In genomic region chr17:1422907-1423306, GRCh38 we compare ENCODE assay signal across 11 cellular contexts. TPM values are rescaled to one million over a fixed set of nuclear protein-coding genes. Genes with fewer than 3 reads are reported as not detected.
A peak's percentile ranks its signal among the peaks of the same experiment; 100 is the strongest.
DNase-seq lines count a peak whose midpoint lies in the region; ATAC-seq lines count a peak whose summit lies in the region.
"Had no signal": no experiment of that assay in that cellular context is flagged by ENCODE, and none has a peak within 500 bp of the region (broad histone marks: within the 10 kb centered on the region; RNA-seq: fewer than 3 reads in every experiment).

No MANE protein-coding gene starts in this region.

- no peak overlapping the region for H3K4me3 Mint-ChIP-seq in activated CD4-positive, alpha-beta memory T cell treated with anti-CD3 and anti-CD28 coated beads for 36 hours
- no peak overlapping the region for H3K4me3 Mint-ChIP-seq in activated CD4-positive, alpha-beta memory T cell treated with anti-CD3 and anti-CD28 coated beads, Interleukin-2, amount 10 ng/mL, durations not matched to agents 7 days and 5 days
- H3K4me3 Mint-ChIP-seq: CD4-positive, CD25-positive, alpha-beta regulatory T cell had no signal

- no peaks in the 10 kb centered on the region for H3K27me3 ChIP-seq in adipocyte (replicated peaks; ENCODE audit: control insufficient read depth, insufficient read depth, low read length)
- H3K27me3 ChIP-seq: uterus had no signal

- CTCF ChIA-PET in activated CD4-positive, alpha-beta memory T cell treated with anti-CD3 and anti-CD28 coated beads for 36 hours (lab: Charles Lee): interaction anchor here (0.9 to 2.4 kb wide), 3 partner anchors 11 to 61 kb away, joined by 3 to 9 read pairs (median 4); no protein-coding TSS in a partner anchor
- CTCF ChIA-PET in activated CD4-positive, alpha-beta memory T cell treated with anti-CD3 and anti-CD28 coated beads, Interleukin-2, amount 10 ng/mL, durations not matched to agents 7 days and 5 days (lab: Charles Lee): interaction anchor here (0.6 kb wide), 1 partner anchor 216 kb away, joined by 3 read pairs; no protein-coding TSS in a partner anchor

- H3K36me3 Mint-ChIP-seq in activated CD4-positive, alpha-beta memory T cell treated with anti-CD3 and anti-CD28 coated beads for 36 hours: peaks cover 20% of the 10 kb centered on the region
- H3K36me3 Mint-ChIP-seq in activated CD4-positive, alpha-beta memory T cell treated with anti-CD3 and anti-CD28 coated beads, Interleukin-2, amount 10 ng/mL, durations not matched to agents 7 days and 5 days (ENCODE audit: low read depth): peaks cover 45% of the 10 kb centered on the region

- no peaks in the 10 kb centered on the region for H3K9me3 Mint-ChIP-seq in activated CD4-positive, alpha-beta memory T cell treated with anti-CD3 and anti-CD28 coated beads for 36 hours
- H3K9me3 Mint-ChIP-seq in activated CD4-positive, alpha-beta memory T cell treated with anti-CD3 and anti-CD28 coated beads, Interleukin-2, amount 10 ng/mL, durations not matched to agents 7 days and 5 days: no peaks in the 10 kb centered on the region
- H3K9me3 Mint-ChIP-seq: CD4-positive, CD25-positive, alpha-beta regulatory T cell had no signal

- H3K27me3 Mint-ChIP-seq in activated CD4-positive, alpha-beta memory T cell treated with anti-CD3 and anti-CD28 coated beads for 36 hours: no peaks in the 10 kb centered on the region
- no peaks in the 10 kb centered on the region for H3K27me3 Mint-ChIP-seq in activated CD4-positive, alpha-beta memory T cell treated with anti-CD3 and anti-CD28 coated beads, Interleukin-2, amount 10 ng/mL, durations not matched to agents 7 days and 5 days
- H3K27me3 Mint-ChIP-seq: CD4-positive, CD25-positive, alpha-beta regulatory T cell had no signal

- ATAC-seq in left cardiac atrium (peak; percentile 27 to 88), GM19324 (IDR thresholded peaks at IDR 0.05; ENCODE audit: low FRiP score, unreplicated experiment) (no peak)

- peaks cover 25% of the 10 kb centered on the region for H3K4me1 ChIP-seq in adipocyte (ENCODE audit: control insufficient read depth, insufficient read depth, low read length)
- H3K4me1 ChIP-seq: uterus had no signal

- POLR2A ChIA-PET in activated CD4-positive, alpha-beta memory T cell treated with anti-CD3 and anti-CD28 coated beads for 36 hours (lab: Charles Lee): no interaction called here
- POLR2A ChIA-PET in activated CD4-positive, alpha-beta memory T cell treated with anti-CD3 and anti-CD28 coated beads, Interleukin-2, amount 10 ng/mL, durations not matched to agents 7 days and 5 days (lab: Charles Lee): interaction anchor here (0.8 kb wide), 1 partner anchor 65 kb away, joined by 3 read pairs; no protein-coding TSS in a partner anchor

- H3K4me3 ChIP-seq in adipocyte (ENCODE audit: low read length): peak overlapping the region; percentile 40
- H3K4me3 ChIP-seq: uterus had no signal

- no peak overlapping the region for H3K27ac Mint-ChIP-seq in activated CD4-positive, alpha-beta memory T cell treated with anti-CD3 and anti-CD28 coated beads for 36 hours
- no peak overlapping the region for H3K27ac Mint-ChIP-seq in activated CD4-positive, alpha-beta memory T cell treated with anti-CD3 and anti-CD28 coated beads, Interleukin-2, amount 10 ng/mL, durations not matched to agents 7 days and 5 days

- DNase-seq in activated CD4-positive, alpha-beta memory T cell treated with anti-CD3 and anti-CD28 coated beads for 36 hours: peak; percentile 38
- no peak for DNase-seq in activated CD4-positive, alpha-beta memory T cell treated with anti-CD3 and anti-CD28 coated beads, Interleukin-2, amount 10 ng/mL, durations not matched to agents 7 days and 5 days
- peak; percentile 95 for DNase-seq in adipocyte (ENCODE audit: low read depth)
- DNase-seq in left cardiac atrium: peak; percentile 40
- peak; percentile 40 for DNase-seq in superior temporal gyrus (ENCODE audit: extremely low spot score)
- no peak for DNase-seq in NCI-H524 treated with DMSO at 0.1 percent for 48 hours (lab: John Stamatoyannopoulos, UW)
- no peak for DNase-seq in MV-4-11 (lab: John Stamatoyannopoulos, UW)
- DNase-seq: CD4-positive, CD25-positive, alpha-beta regulatory T cell; NCI-H1092 treated with DMSO at 0.1 percent for 48 hours; uterus had no signal

- H3K36me3 ChIP-seq in adipocyte (ENCODE audit: control insufficient read depth, insufficient read depth, low read length, severe bottlenecking): peaks cover 51% of the 10 kb centered on the region
- H3K36me3 ChIP-seq: uterus had no signal

- H3K4me1 Mint-ChIP-seq in activated CD4-positive, alpha-beta memory T cell treated with anti-CD3 and anti-CD28 coated beads for 36 hours (ENCODE audit: low read depth): peaks cover 20% of the 10 kb centered on the region
- H3K4me1 Mint-ChIP-seq in activated CD4-positive, alpha-beta memory T cell treated with anti-CD3 and anti-CD28 coated beads, Interleukin-2, amount 10 ng/mL, durations not matched to agents 7 days and 5 days: peaks cover 7% of the 10 kb centered on the region

- intact Hi-C loops in activated CD4-positive, alpha-beta memory T cell treated with anti-CD3 and anti-CD28 coated beads for 36 hours (cut with micrococcal nuclease): no loop called here
- intact Hi-C loops in left cardiac atrium (cut with DNase I): no loop called here

- no peaks in the 10 kb centered on the region for H3K9me3 ChIP-seq in adipocyte (ENCODE audit: control insufficient read depth, low read length)
- H3K9me3 ChIP-seq: uterus had no signal

- no peak overlapping the region for H3K9ac ChIP-seq in adipocyte (ENCODE audit: low read length)

RNA-seq across cellular contexts. Expression of gene YWHAE, which starts 22.9 kb away (rescaled TPM):
- total RNA-seq in activated CD4-positive, alpha-beta memory T cell treated with anti-CD3 and anti-CD28 coated beads for 36 hours: 100 to 1,000 TPM; 505 to 509 TPM
- total RNA-seq in activated CD4-positive, alpha-beta memory T cell treated with anti-CD3 and anti-CD28 coated beads, Interleukin-2, amount 10 ng/mL, durations not matched to agents 7 days and 5 days: 100 to 1,000 TPM; 352 to 374 TPM
- total RNA-seq in left cardiac atrium: 100 to 1,000 TPM; 491 to 596 TPM

RNA-seq across cellular contexts. Expression of gene CRK, which starts 33.1 kb away (rescaled TPM):
- 10 to 100 TPM; 14.1 to 17.8 TPM for total RNA-seq in activated CD4-positive, alpha-beta memory T cell treated with anti-CD3 and anti-CD28 coated beads for 36 hours
- 10 to 100 TPM; 19.9 to 21.9 TPM for total RNA-seq in activated CD4-positive, alpha-beta memory T cell treated with anti-CD3 and anti-CD28 coated beads, Interleukin-2, amount 10 ng/mL, durations not matched to agents 7 days and 5 days
- 10 to 100 TPM; 37.0 to 44.4 TPM for total RNA-seq in left cardiac atrium

Comparison
In these comparisons a context has a peak if more than half of its experiments do, and no peak if none do; other contexts are left out.
1. DNase-seq: peak in activated CD4-positive, alpha-beta memory T cell treated with anti-CD3 and anti-CD28 coated beads for 36 hours (single experiment), adipocyte (single experiment), left cardiac atrium (single experiment) and superior temporal gyrus (single experiment); none in activated CD4-positive, alpha-beta memory T cell treated with anti-CD3 and anti-CD28 coated beads, Interleukin-2, amount 10 ng/mL, durations not matched to agents 7 days and 5 days (single experiment), NCI-H524 treated with DMSO at 0.1 percent for 48 hours (single experiment) and MV-4-11 (single experiment).